In the genomic region with DNA sequence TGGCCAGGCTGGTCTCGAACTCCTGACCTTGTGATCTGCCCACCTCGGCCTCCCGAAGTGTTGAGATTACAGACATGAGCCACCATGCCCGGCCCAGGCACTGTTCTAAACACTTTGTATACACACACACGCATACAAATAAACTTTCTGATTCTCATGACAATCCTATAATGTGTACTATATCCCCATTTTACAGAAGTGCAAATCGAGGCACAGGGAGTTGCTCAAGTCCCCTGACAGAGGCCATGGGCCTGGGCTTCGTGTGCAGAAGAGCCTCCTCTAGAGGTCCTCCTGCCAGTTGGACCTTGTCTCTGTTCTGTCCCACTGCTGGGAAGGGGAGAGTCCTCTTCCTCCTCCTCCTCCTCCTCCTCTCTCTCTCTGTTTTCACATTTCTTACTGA, we compare ENCODE assay signal across 29 cellular contexts.
"Had no signal": no experiment of that assay in that cellular context is flagged by ENCODE, and none has a peak within 500 bp of the region (broad histone marks: within the 10 kb centered on the region; RNA-seq: fewer than 3 reads in every experiment).

No MANE protein-coding gene starts in this region.

- DNase-seq: colonic mucosa; cortex of kidney; dermis blood vessel endothelial cell; dorsolateral prefrontal cortex; effector CD4-positive, alpha-beta T cell; effector CD8-positive, alpha-beta T cell; effector memory CD4-positive, alpha-beta T cell; effector memory CD8-positive, alpha-beta T cell; endodermal cell; erythroblast; esophagus squamous epithelium; foreskin fibroblast; foreskin keratinocyte; foreskin melanocyte; gastrocnemius medialis; glutamatergic neuron; head of caudate nucleus; heart left ventricle; heart right ventricle had no signal

- H3K27ac ChIP-seq: colonic mucosa, coronary artery, dorsolateral prefrontal cortex, epithelial cell of prostate, esophagus muscularis mucosa, esophagus squamous epithelium, foreskin keratinocyte, gastrocnemius medialis, gastroesophageal sphincter, heart left ventricle, heart right ventricle, hepatocyte had no signal

- H3K9me3 ChIP-seq: colonic mucosa, esophagus squamous epithelium, gastrocnemius medialis had no signal

- H3K9me3 Mint-ChIP-seq: dendritic cell treated with granulocyte-macrophage colony-stimulating factor and Interleukin-4, amounts not matched to agents 40 ng/mL and 50 ng/mL, for 4 days; effector memory CD8-positive, alpha-beta T cell had no signal

- H3K27me3 ChIP-seq: colonic mucosa, dorsolateral prefrontal cortex, foreskin keratinocyte, gastrocnemius medialis, heart left ventricle, hepatocyte had no signal

- H3K4me3 Mint-ChIP-seq: dendritic cell treated with granulocyte-macrophage colony-stimulating factor and Interleukin-4, amounts not matched to agents 40 ng/mL and 50 ng/mL, for 4 days; effector memory CD8-positive, alpha-beta T cell; endodermal cell had no signal

- H3K4me1 ChIP-seq: colonic mucosa, esophagus muscularis mucosa, esophagus squamous epithelium, foreskin keratinocyte, gastrocnemius medialis, gastroesophageal sphincter, heart right ventricle had no signal

- FAIRE-seq: endometrium, endothelial cell of umbilical vein, frontal cortex had no signal

- H3K79me2 ChIP-seq: hepatocyte had no signal

- H3K27ac Mint-ChIP-seq: dendritic cell treated with granulocyte-macrophage colony-stimulating factor and Interleukin-4, amounts not matched to agents 40 ng/mL and 50 ng/mL, for 4 days; effector memory CD8-positive, alpha-beta T cell; endodermal cell had no signal

- H3K4me3 ChIP-seq: colonic mucosa, coronary artery, dorsolateral prefrontal cortex, esophagus muscularis mucosa, esophagus squamous epithelium, gastrocnemius medialis, gastroesophageal sphincter, heart left ventricle, heart right ventricle, hepatocyte had no signal

- H3K4me2 ChIP-seq: hepatocyte had no signal

- ATAC-seq: effector memory CD8-positive, alpha-beta T cell; esophagus mucosa; foreskin keratinocyte; gastrocnemius medialis; gastroesophageal sphincter; heart left ventricle; heart right ventricle had no signal

- H2AFZ ChIP-seq: hepatocyte had no signal

- H3K36me3 ChIP-seq: colonic mucosa, esophagus muscularis mucosa, esophagus squamous epithelium, gastrocnemius medialis, gastroesophageal sphincter, heart left ventricle, heart right ventricle had no signal
